Comparison of ENCODE assay signal across 12 cellular contexts in genomic region chr11:128598755-128599154, GRCh38.
"Had no signal": no experiment of that assay in that cellular context is flagged by ENCODE, and none has a peak within 500 bp of the region (broad histone marks: within the 10 kb centered on the region; RNA-seq: fewer than 3 reads in every experiment).

No MANE protein-coding gene starts in this region.

- ATAC-seq: body of pancreas; naive thymus-derived CD4-positive, alpha-beta T cell had no signal

- H3K9me3 Mint-ChIP-seq: activated T-helper 2 cell treated with anti-CD3 and anti-CD28 coated beads, Interferon-gamma antibody, Interleukin-2, Interleukin-4, amounts not matched to agents 10 μg/mL and 5 μg/mL and 100 μg/mL, durations not matched to agents 14 hours and 24 hours and 36 hours had no signal

- DNase-seq: activated CD4-positive, alpha-beta T cell treated with anti-CD3 and anti-CD28 coated beads for 48 hours; activated CD8-positive, alpha-beta memory T cell treated with anti-CD3 and anti-CD28 coated beads for 24 hours; activated naive CD4-positive, alpha-beta T cell treated with anti-CD3 and anti-CD28 coated beads, Interleukin-2, amount 50 U/mL, for 16 hours; amniotic stem cell; body of pancreas; central memory CD4-positive, alpha-beta T cell; cortex of kidney; effector memory CD4-positive, alpha-beta T cell; naive thymus-derived CD4-positive, alpha-beta T cell; posterior cingulate gyrus; tibial artery had no signal
